Comparison of ENCODE assay signal across 1 cellular context in the genomic region with DNA sequence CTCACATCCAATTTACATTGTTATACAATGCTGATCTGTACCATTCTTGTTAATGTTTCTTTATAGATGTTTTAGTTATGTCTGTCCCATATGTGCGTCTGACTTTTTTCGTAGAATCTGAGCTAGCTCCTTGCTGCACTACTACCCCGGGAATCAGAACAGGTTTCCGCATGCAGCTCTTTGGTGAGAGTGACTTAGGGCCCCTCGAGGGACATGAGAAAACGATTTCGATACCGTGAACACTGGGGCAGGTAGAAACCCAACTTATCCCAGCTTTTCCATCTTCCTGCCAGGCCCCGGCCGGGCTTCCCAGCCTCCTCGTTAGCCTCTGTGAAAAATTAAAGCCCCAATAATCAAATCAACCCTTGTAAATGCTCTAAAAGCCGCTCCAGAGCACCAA.
TF ChIP-seq lines count a peak whose summit lies in the region.

No MANE protein-coding gene starts in this region.

TF ChIP-seq in H1, 55 proteins besides CTCF, POLR2A, EP300 and RAD21 (continued from another document):
- TF ChIP-seq MAX (IDR thresholded peaks at IDR 0.05): 0 out of 2 replicates have a peak, but pooled peaks have one; percentile 15
